Comparison of ENCODE assay signal across 8 cellular contexts in the genomic region with DNA sequence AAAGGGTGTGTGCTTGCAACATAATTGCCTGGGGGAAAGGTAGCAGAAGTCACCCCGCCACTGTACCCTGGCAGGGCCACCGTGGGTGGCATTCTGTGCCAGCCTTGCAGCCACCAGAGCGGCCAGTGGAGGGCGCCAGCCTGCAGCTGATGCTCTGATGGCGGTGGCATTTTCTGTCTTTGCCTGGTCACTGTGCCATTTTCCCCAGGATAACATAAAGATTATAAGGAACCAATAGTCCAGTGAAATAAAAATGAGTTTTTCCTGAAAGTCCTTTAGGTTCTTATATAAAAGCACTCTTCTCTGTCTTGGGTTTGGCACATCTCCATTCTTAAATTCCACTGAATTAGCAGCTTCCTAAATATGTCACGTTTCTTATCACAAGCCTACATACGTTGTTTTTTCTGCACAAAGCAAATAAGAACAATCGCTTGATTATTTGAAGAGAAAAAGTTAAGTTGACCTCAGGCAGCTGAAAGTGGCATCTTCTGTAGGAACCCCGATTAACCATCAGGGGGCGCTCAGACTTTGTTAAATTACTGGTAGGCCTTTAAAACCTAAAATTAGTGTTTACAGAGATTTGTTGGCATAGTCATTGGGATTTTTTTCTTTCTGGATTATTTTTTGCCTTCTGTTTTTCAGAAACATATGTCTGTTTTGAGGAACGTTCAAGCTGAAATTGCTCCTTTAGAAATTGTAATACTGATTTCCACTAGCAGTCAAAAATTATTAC.
A peak's percentile ranks its signal among the peaks of the same experiment; 100 is the strongest.
DNase-seq lines count a peak whose midpoint lies in the region.

No MANE protein-coding gene starts in this region.

- WGBS in ectodermal cell, 2 experiments, result 6 to 9% methylated on average over 10 to 11 of the region's 11 CpGs

- H3K4me3 ChIP-seq in ectodermal cell (ENCODE audit: insufficient read depth, low read depth, low read length), result no peak overlapping the region

- H3K9me3 ChIP-seq in ectodermal cell (ENCODE audit: control insufficient read depth, low read length), result no peaks in the 10 kb centered on the region

- peak overlapping the region; percentile 9 for H3K27ac ChIP-seq in ectodermal cell (ENCODE audit: insufficient read depth, low read depth, low read length, poor library complexity, severe bottlenecking)

- POLR2A ChIA-PET in activated CD4-positive, alpha-beta memory T cell treated with anti-CD3 and anti-CD28 coated beads, Interleukin-2, amount 10 ng/mL, durations not matched to agents 7 days and 5 days (lab: Charles Lee), result interaction anchor here (0.9 to 1.8 kb wide), 2 partner anchors 268 to 273 kb away, joined by 3 to 10 read pairs; no protein-coding TSS in a partner anchor

- no peak overlapping the region for H3K4me3 Mint-ChIP-seq in activated CD4-positive, alpha-beta memory T cell treated with anti-CD3 and anti-CD28 coated beads, Interleukin-2, amount 10 ng/mL, durations not matched to agents 7 days and 5 days

- H3K27me3 ChIP-seq in ectodermal cell (ENCODE audit: control insufficient read depth, insufficient read depth, low read length, poor library complexity, severe bottlenecking), result no peaks in the 10 kb centered on the region

- peaks cover 2% of the 10 kb centered on the region for H3K4me1 Mint-ChIP-seq in activated CD4-positive, alpha-beta memory T cell treated with anti-CD3 and anti-CD28 coated beads, Interleukin-2, amount 10 ng/mL, durations not matched to agents 7 days and 5 days

- no peaks in the 10 kb centered on the region for H3K36me3 Mint-ChIP-seq in activated CD4-positive, alpha-beta memory T cell treated with anti-CD3 and anti-CD28 coated beads, Interleukin-2, amount 10 ng/mL, durations not matched to agents 7 days and 5 days (ENCODE audit: low read depth)

- H3K36me3 ChIP-seq in ectodermal cell (ENCODE audit: control insufficient read depth, insufficient read depth, low read length), result no peaks in the 10 kb centered on the region

- no peaks in the 10 kb centered on the region for H3K9me3 Mint-ChIP-seq in activated CD4-positive, alpha-beta memory T cell treated with anti-CD3 and anti-CD28 coated beads, Interleukin-2, amount 10 ng/mL, durations not matched to agents 7 days and 5 days

- no peaks in the 10 kb centered on the region for H3K27me3 Mint-ChIP-seq in activated CD4-positive, alpha-beta memory T cell treated with anti-CD3 and anti-CD28 coated beads, Interleukin-2, amount 10 ng/mL, durations not matched to agents 7 days and 5 days

- H3K4me1 ChIP-seq in ectodermal cell (ENCODE audit: control insufficient read depth, insufficient read depth, low read length), result peaks cover 21% of the 10 kb centered on the region

- peak; percentile 71 for DNase-seq in ELR (ENCODE audit: low read depth)
- peak; percentile 66 for DNase-seq in HK-2 (ENCODE audit: unreplicated experiment)
- peak; percentile 78 for DNase-seq in NCI-H82 (lab: John Stamatoyannopoulos, UW)
- DNase-seq in activated CD4-positive, alpha-beta memory T cell treated with anti-CD3 and anti-CD28 coated beads, Interleukin-2, amount 10 ng/mL, durations not matched to agents 7 days and 5 days, result peak; percentile 68
- peak; percentile 71 to 81 for DNase-seq in lung microvascular endothelial cell (ENCODE audit: low read depth in 2 of 2)
- DNase-seq in stimulated activated CD8-positive, alpha-beta memory T cell treated with anti-CD3 and anti-CD28 coated beads, Interleukin-15, amount 100 ng/mL, for 24 hours (ENCODE audit: low read depth), result peak; percentile 42
- no peak for DNase-seq in GOT3 (lab: John Stamatoyannopoulos, UW)

- no peak overlapping the region for H3K27ac Mint-ChIP-seq in activated CD4-positive, alpha-beta memory T cell treated with anti-CD3 and anti-CD28 coated beads, Interleukin-2, amount 10 ng/mL, durations not matched to agents 7 days and 5 days

- CTCF ChIA-PET in activated CD4-positive, alpha-beta memory T cell treated with anti-CD3 and anti-CD28 coated beads, Interleukin-2, amount 10 ng/mL, durations not matched to agents 7 days and 5 days (lab: Charles Lee), result interaction anchor here (0.8 to 9.0 kb wide), 57 partner anchors 9 to 399 kb away, joined by 3 to 209 read pairs (median 4); no protein-coding TSS in a partner anchor
